Comparison of ENCODE assay signal across 8 cellular contexts in genomic region chr5:79990598-79991507, GRCh38. TPM values are rescaled to one million over a fixed set of nuclear protein-coding genes. Genes with fewer than 3 reads are reported as not detected.
DNase-seq lines count a peak whose midpoint lies in the region; ATAC-seq and TF ChIP-seq lines count a peak whose summit lies in the region.

A gene with protein sequence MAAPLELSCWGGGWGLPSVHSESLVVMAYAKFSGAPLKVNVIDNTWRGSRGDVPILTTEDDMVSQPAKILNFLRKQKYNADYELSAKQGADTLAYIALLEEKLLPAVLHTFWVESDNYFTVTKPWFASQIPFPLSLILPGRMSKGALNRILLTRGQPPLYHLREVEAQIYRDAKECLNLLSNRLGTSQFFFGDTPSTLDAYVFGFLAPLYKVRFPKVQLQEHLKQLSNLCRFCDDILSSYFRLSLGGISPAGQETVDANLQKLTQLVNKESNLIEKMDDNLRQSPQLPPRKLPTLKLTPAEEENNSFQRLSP (minus strand): TSS chr5:79991262. CDS start chr5:79991238, 24 bp downstream.

- TF ChIP-seq EP300 in Ishikawa (IDR thresholded peaks at IDR 0.05; ENCODE audit: borderline replicate concordance): no peak; the same call in 1 of the 2 replicates

- ATAC-seq in GM21529 (IDR thresholded peaks at IDR 0.05; ENCODE audit: unreplicated experiment): peak; percentile 80
- ATAC-seq in naive B cell (ENCODE audit: low read depth in 2 of 2): peak; percentile 95
- ATAC-seq in stimulated activated effector memory CD8-positive, alpha-beta T cell treated with anti-CD3 and anti-CD28 coated beads, Interleukin-12 subunit alpha, Interleukin-12 subunit beta, amount 100 ng/mL, for 72 hours: peak; percentile 92

- no peaks in the 10 kb centered on the region for H3K9me3 Mint-ChIP-seq in activated T-helper 1 cell treated with anti-CD3 and anti-CD28 coated beads, Interleukin-12 subunit alpha, Interleukin-12 subunit beta, Interleukin-2, Interleukin-4 antibody, amounts not matched to agents 30 ng/mL and 10 ng/mL and 1 ng/mL, durations not matched to agents 14 hours and 24 hours and 36 hours
- peaks cover 0 to 2% (median 0%) of the 10 kb centered on the region in 7 donors for H3K9me3 Mint-ChIP-seq in naive B cell
- no peaks in the 10 kb centered on the region for H3K9me3 Mint-ChIP-seq in stimulated activated effector memory CD8-positive, alpha-beta T cell treated with anti-CD3 and anti-CD28 coated beads, Interleukin-12 subunit alpha, Interleukin-12 subunit beta, amount 100 ng/mL, for 72 hours

- peaks cover 54% of the 10 kb centered on the region for H3K4me1 Mint-ChIP-seq in activated T-helper 1 cell treated with anti-CD3 and anti-CD28 coated beads, Interleukin-12 subunit alpha, Interleukin-12 subunit beta, Interleukin-2, Interleukin-4 antibody, amounts not matched to agents 30 ng/mL and 10 ng/mL and 1 ng/mL, durations not matched to agents 14 hours and 24 hours and 36 hours (ENCODE audit: low read depth)
- peaks cover 18 to 23% (median 22%) of the 10 kb centered on the region in 3 donors for H3K4me1 Mint-ChIP-seq in naive B cell
- H3K4me1 Mint-ChIP-seq in stimulated activated effector memory CD8-positive, alpha-beta T cell treated with anti-CD3 and anti-CD28 coated beads, Interleukin-12 subunit alpha, Interleukin-12 subunit beta, amount 100 ng/mL, for 72 hours: peaks cover 35% of the 10 kb centered on the region

- peak within 1 kb of the TSS; percentile 99 for H3K27ac Mint-ChIP-seq in activated T-helper 1 cell treated with anti-CD3 and anti-CD28 coated beads, Interleukin-12 subunit alpha, Interleukin-12 subunit beta, Interleukin-2, Interleukin-4 antibody, amounts not matched to agents 30 ng/mL and 10 ng/mL and 1 ng/mL, durations not matched to agents 14 hours and 24 hours and 36 hours
- H3K27ac Mint-ChIP-seq in naive B cell: peak within 1 kb of the TSS; percentile 8 to 95 (median 86)
- peak within 1 kb of the TSS; percentile 97 for H3K27ac Mint-ChIP-seq in stimulated activated effector memory CD8-positive, alpha-beta T cell treated with anti-CD3 and anti-CD28 coated beads, Interleukin-12 subunit alpha, Interleukin-12 subunit beta, amount 100 ng/mL, for 72 hours

- peak; percentile 98 for DNase-seq in DMS 273 (lab: John Stamatoyannopoulos, UW; ENCODE audit: unreplicated experiment)
- peak; percentile 91 for DNase-seq in RKO (ENCODE audit: low spot score)
- peak; percentile 81 for DNase-seq in activated T-helper 1 cell treated with anti-CD3 and anti-CD28 coated beads, Interleukin-12 subunit alpha, Interleukin-12 subunit beta, Interleukin-2, Interleukin-4 antibody, amounts not matched to agents 30 ng/mL and 10 ng/mL and 1 ng/mL, durations not matched to agents 14 hours and 24 hours and 36 hours (ENCODE audit: low spot score)
- peak; percentile 74 for DNase-seq in fibroblast of gingiva (ENCODE audit: low read depth)
- DNase-seq in naive B cell: peak; percentile 72
- peak; percentile 75 to 93 for DNase-seq in stimulated activated effector memory CD8-positive, alpha-beta T cell treated with anti-CD3 and anti-CD28 coated beads, Interleukin-12 subunit alpha, Interleukin-12 subunit beta, amount 100 ng/mL, for 72 hours (ENCODE audit: low spot score in 2 of 2)

- no peak for TF ChIP-seq RAD21 in Ishikawa (IDR thresholded peaks at IDR 0.05; ENCODE audit: low read depth)

- no peaks in the 10 kb centered on the region for H3K27me3 Mint-ChIP-seq in activated T-helper 1 cell treated with anti-CD3 and anti-CD28 coated beads, Interleukin-12 subunit alpha, Interleukin-12 subunit beta, Interleukin-2, Interleukin-4 antibody, amounts not matched to agents 30 ng/mL and 10 ng/mL and 1 ng/mL, durations not matched to agents 14 hours and 24 hours and 36 hours (ENCODE audit: insufficient read depth)
- peaks cover 0 to 13% (median 12%) of the 10 kb centered on the region in 3 donors for H3K27me3 Mint-ChIP-seq in naive B cell

- H3K4me3 Mint-ChIP-seq in activated T-helper 1 cell treated with anti-CD3 and anti-CD28 coated beads, Interleukin-12 subunit alpha, Interleukin-12 subunit beta, Interleukin-2, Interleukin-4 antibody, amounts not matched to agents 30 ng/mL and 10 ng/mL and 1 ng/mL, durations not matched to agents 14 hours and 24 hours and 36 hours: peak within 1 kb of the TSS; percentile 93
- peak within 1 kb of the TSS; percentile 84 to 94 (median 90) for H3K4me3 Mint-ChIP-seq in naive B cell
- peak within 1 kb of the TSS; percentile 73 for H3K4me3 Mint-ChIP-seq in stimulated activated effector memory CD8-positive, alpha-beta T cell treated with anti-CD3 and anti-CD28 coated beads, Interleukin-12 subunit alpha, Interleukin-12 subunit beta, amount 100 ng/mL, for 72 hours

- peaks cover 46% of the 10 kb centered on the region for H3K36me3 Mint-ChIP-seq in activated T-helper 1 cell treated with anti-CD3 and anti-CD28 coated beads, Interleukin-12 subunit alpha, Interleukin-12 subunit beta, Interleukin-2, Interleukin-4 antibody, amounts not matched to agents 30 ng/mL and 10 ng/mL and 1 ng/mL, durations not matched to agents 14 hours and 24 hours and 36 hours (ENCODE audit: low read depth)
- H3K36me3 Mint-ChIP-seq in naive B cell: peaks cover 17 to 26% of the 10 kb centered on the region in 2 donors
- peaks cover 58% of the 10 kb centered on the region for H3K36me3 Mint-ChIP-seq in stimulated activated effector memory CD8-positive, alpha-beta T cell treated with anti-CD3 and anti-CD28 coated beads, Interleukin-12 subunit alpha, Interleukin-12 subunit beta, amount 100 ng/mL, for 72 hours

- intact Hi-C loops in activated T-helper 1 cell treated with anti-CD3 and anti-CD28 coated beads, Interleukin-12 subunit alpha, Interleukin-12 subunit beta, Interleukin-2, Interleukin-4 antibody, amounts not matched to agents 30 ng/mL and 10 ng/mL and 1 ng/mL, durations not matched to agents 14 hours and 24 hours and 36 hours (cut with micrococcal nuclease): loop anchor here (1.0 to 10.0 kb wide), 19 partner anchors 10 to 1980 kb away; partner anchors contain the start of genes ARSB, DHFR, HOMER1 and JMY

TF ChIP-seq in Ishikawa, 13 proteins besides CTCF, POLR2A, EP300 and RAD21:
- TF ChIP-seq FOXM1 (IDR thresholded peaks at IDR 0.05; ENCODE audit: borderline replicate concordance, low read depth) (no peak), TCF12 (IDR thresholded peaks at IDR 0.05; ENCODE audit: low read depth) (no peak; the same call in 1 of the 2 replicates), NFIC (IDR thresholded peaks at IDR 0.05) (no peak), ZBTB7A (IDR thresholded peaks at IDR 0.05; ENCODE audit: low read depth) (no peak), YY1 (IDR thresholded peaks at IDR 0.05; ENCODE audit: low read depth) (peak; percentile 98), TAF1 (IDR thresholded peaks at IDR 0.05; ENCODE audit: low read depth) (peak; percentile 84), CREB1 (IDR thresholded peaks at IDR 0.05; ENCODE audit: low read depth) (no peak), TEAD4 (IDR thresholded peaks at IDR 0.05) (no peak; the same call in 1 of the 2 replicates), EGR1 (IDR thresholded peaks at IDR 0.05) (peak; percentile 73), CEBPB (IDR thresholded peaks at IDR 0.05) (no peak)
- TF ChIP-seq, protein P1, sequence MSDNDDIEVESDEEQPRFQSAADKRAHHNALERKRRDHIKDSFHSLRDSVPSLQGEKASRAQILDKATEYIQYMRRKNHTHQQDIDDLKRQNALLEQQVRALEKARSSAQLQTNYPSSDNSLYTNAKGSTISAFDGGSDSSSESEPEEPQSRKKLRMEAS (IDR thresholded peaks at IDR 0.05): peak; percentile 78
- TF ChIP-seq, protein P2, sequence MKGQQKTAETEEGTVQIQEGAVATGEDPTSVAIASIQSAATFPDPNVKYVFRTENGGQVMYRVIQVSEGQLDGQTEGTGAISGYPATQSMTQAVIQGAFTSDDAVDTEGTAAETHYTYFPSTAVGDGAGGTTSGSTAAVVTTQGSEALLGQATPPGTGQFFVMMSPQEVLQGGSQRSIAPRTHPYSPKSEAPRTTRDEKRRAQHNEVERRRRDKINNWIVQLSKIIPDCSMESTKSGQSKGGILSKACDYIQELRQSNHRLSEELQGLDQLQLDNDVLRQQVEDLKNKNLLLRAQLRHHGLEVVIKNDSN (IDR thresholded peaks at IDR 0.05): peak; percentile 87
- TF ChIP-seq, protein P3, sequence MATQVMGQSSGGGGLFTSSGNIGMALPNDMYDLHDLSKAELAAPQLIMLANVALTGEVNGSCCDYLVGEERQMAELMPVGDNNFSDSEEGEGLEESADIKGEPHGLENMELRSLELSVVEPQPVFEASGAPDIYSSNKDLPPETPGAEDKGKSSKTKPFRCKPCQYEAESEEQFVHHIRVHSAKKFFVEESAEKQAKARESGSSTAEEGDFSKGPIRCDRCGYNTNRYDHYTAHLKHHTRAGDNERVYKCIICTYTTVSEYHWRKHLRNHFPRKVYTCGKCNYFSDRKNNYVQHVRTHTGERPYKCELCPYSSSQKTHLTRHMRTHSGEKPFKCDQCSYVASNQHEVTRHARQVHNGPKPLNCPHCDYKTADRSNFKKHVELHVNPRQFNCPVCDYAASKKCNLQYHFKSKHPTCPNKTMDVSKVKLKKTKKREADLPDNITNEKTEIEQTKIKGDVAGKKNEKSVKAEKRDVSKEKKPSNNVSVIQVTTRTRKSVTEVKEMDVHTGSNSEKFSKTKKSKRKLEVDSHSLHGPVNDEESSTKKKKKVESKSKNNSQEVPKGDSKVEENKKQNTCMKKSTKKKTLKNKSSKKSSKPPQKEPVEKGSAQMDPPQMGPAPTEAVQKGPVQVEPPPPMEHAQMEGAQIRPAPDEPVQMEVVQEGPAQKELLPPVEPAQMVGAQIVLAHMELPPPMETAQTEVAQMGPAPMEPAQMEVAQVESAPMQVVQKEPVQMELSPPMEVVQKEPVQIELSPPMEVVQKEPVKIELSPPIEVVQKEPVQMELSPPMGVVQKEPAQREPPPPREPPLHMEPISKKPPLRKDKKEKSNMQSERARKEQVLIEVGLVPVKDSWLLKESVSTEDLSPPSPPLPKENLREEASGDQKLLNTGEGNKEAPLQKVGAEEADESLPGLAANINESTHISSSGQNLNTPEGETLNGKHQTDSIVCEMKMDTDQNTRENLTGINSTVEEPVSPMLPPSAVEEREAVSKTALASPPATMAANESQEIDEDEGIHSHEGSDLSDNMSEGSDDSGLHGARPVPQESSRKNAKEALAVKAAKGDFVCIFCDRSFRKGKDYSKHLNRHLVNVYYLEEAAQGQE (IDR thresholded peaks at IDR 0.05; ENCODE audit: low read depth): no peak

RNA-seq across cellular contexts. Expression of the gene that starts here (rescaled TPM):
- 31.4 and 32.5 TPM in 2 replicates for total RNA-seq in activated T-helper 1 cell treated with anti-CD3 and anti-CD28 coated beads, Interleukin-12 subunit alpha, Interleukin-12 subunit beta, Interleukin-2, Interleukin-4 antibody, amounts not matched to agents 30 ng/mL and 10 ng/mL and 1 ng/mL, durations not matched to agents 14 hours and 24 hours and 36 hours
- polyA plus RNA-seq in naive B cell (ENCODE audit: low read depth in 6 of 6): 1 to 10 TPM in 5 of 6 donors, not detected in 1; 1.1 to 4.8 (median 3.1) TPM

Comparison
In these comparisons a context has a peak if more than half of its experiments do, and no peak if none do; other contexts are left out.
1. Peak in every context shown above with its lines: DNase-seq and ATAC-seq.